14 cellular contexts compared by ENCODE assay signal in genomic region chr16:69918241-69918640, GRCh38. TPM values are rescaled to one million over a fixed set of nuclear protein-coding genes. Genes with fewer than 3 reads are reported as not detected.
DNase-seq lines count a peak whose midpoint lies in the region; ATAC-seq, FAIRE-seq and TF ChIP-seq lines count a peak whose summit lies in the region.
"Had no signal": no experiment of that assay in that cellular context is flagged by ENCODE, and none has a peak within 500 bp of the region (broad histone marks: within the 10 kb centered on the region; RNA-seq: fewer than 3 reads in every experiment).

No MANE protein-coding gene starts in this region.

- H3K27me3 ChIP-seq in esophagus muscularis mucosa (no peaks in the 10 kb centered on the region), pancreas (no peaks in the 10 kb centered on the region)

- WGBS in esophagus muscularis mucosa = 100% methylated on average over 1 of the region's 1 CpG
- 83 to 86% methylated on average over 1 of the region's 1 CpG for WGBS in pancreas, 2 donors

- peaks cover 0 to 12% (median 7%) of the 10 kb centered on the region in 4 donors for H3K4me1 ChIP-seq in esophagus muscularis mucosa
- no peaks in the 10 kb centered on the region for H3K4me1 ChIP-seq in pancreas

- TF ChIP-seq POLR2A in esophagus muscularis mucosa (IDR thresholded peaks at IDR 0.05; ENCODE audit: low read depth) = no peak

- H3K27ac Mint-ChIP-seq in T-helper 17 cell = peak overlapping the region; percentile 32
- no peak overlapping the region for H3K27ac Mint-ChIP-seq in activated naive CD4-positive, alpha-beta T cell treated with anti-CD3 and anti-CD28 coated beads for 36 hours
- H3K27ac Mint-ChIP-seq: activated T-helper 1 cell treated with anti-CD3 and anti-CD28 coated beads, Interleukin-12 subunit alpha, Interleukin-12 subunit beta, Interleukin-2, Interleukin-4 antibody, amounts not matched to agents 30 ng/mL and 10 ng/mL and 1 ng/mL, durations not matched to agents 14 hours and 24 hours and 36 hours; B cell had no signal

- CTCF ChIA-PET in activated naive CD4-positive, alpha-beta T cell treated with anti-CD3 and anti-CD28 coated beads for 36 hours (lab: Charles Lee) = interaction anchor here (1.6 to 1.8 kb wide), 2 partner anchors 10 to 12 kb away, joined by 5 to 6 read pairs; no protein-coding TSS in a partner anchor

- no peak for FAIRE-seq in pancreas (lab: Jason Lieb, UNC)

- H3K4me3 ChIP-seq in AG09309 (ENCODE audit: control insufficient read depth, low read depth, low read length) (peak overlapping the region; percentile 15), esophagus muscularis mucosa (peak overlapping the region in 2 of 4 donors; percentile 5 to 32), pancreas (no peak overlapping the region)

- intact Hi-C loops in esophagus muscularis mucosa (cut with DNase I) (no loop called here), pancreas (cut with DNase I) (no loop called here)
- intact Hi-C loops in activated naive CD4-positive, alpha-beta T cell treated with anti-CD3 and anti-CD28 coated beads for 36 hours (cut with micrococcal nuclease) = no loop called here

- H3K4me3 Mint-ChIP-seq in T-helper 17 cell = no peak overlapping the region
- no peak overlapping the region for H3K4me3 Mint-ChIP-seq in activated naive CD4-positive, alpha-beta T cell treated with anti-CD3 and anti-CD28 coated beads for 36 hours
- H3K4me3 Mint-ChIP-seq: activated T-helper 1 cell treated with anti-CD3 and anti-CD28 coated beads, Interleukin-12 subunit alpha, Interleukin-12 subunit beta, Interleukin-2, Interleukin-4 antibody, amounts not matched to agents 30 ng/mL and 10 ng/mL and 1 ng/mL, durations not matched to agents 14 hours and 24 hours and 36 hours; B cell had no signal

- DNase-seq in AG09309 (ENCODE audit: low read depth) = no peak
- no peak for DNase-seq in T-helper 17 cell
- DNase-seq in esophagus muscularis mucosa (ENCODE audit: extremely low spot score) = no peak
- DNase-seq in pancreas = no peak
- no peak for DNase-seq in T1000 (lab: John Stamatoyannopoulos, UW)
- DNase-seq in activated naive CD4-positive, alpha-beta T cell treated with anti-CD3 and anti-CD28 coated beads for 36 hours = no peak
- DNase-seq in RPMI8226 = no peak
- no peak for DNase-seq in effector CD8-positive, alpha-beta T cell (lab: John Stamatoyannopoulos, UW)
- DNase-seq: activated CD4-positive, CD25-positive, alpha-beta regulatory T cell; GF-D8; NCI-H2171; SHP77 had no signal

- H3K27ac ChIP-seq in esophagus muscularis mucosa (replicated peaks in 1 of 4) = peak overlapping the region; percentile 17 to 55 (median 42)
- peak overlapping the region; percentile 44 to 69 (median 56) for H3K27ac ChIP-seq in pancreas

- H3K36me3 Mint-ChIP-seq in T-helper 17 cell (ENCODE audit: low read depth) = peaks cover 10% of the 10 kb centered on the region
- H3K36me3 Mint-ChIP-seq in activated naive CD4-positive, alpha-beta T cell treated with anti-CD3 and anti-CD28 coated beads for 36 hours (ENCODE audit: low read depth) = peaks cover 8% of the 10 kb centered on the region

- TF ChIP-seq CTCF in AG09309 (IDR thresholded peaks at IDR 0.05; ENCODE audit: control insufficient read depth, insufficient read depth, low read depth, low read length, missing control alignments) = no peak
- TF ChIP-seq CTCF in esophagus muscularis mucosa (IDR thresholded peaks at IDR 0.05) = no peak
- TF ChIP-seq CTCF in pancreas (IDR thresholded peaks at IDR 0.05) = no peak

- H3K9me3 ChIP-seq in T-helper 17 cell (ENCODE audit: control insufficient read depth, low read length, poor library complexity, severe bottlenecking) (no peaks in the 10 kb centered on the region), esophagus muscularis mucosa (no peaks in the 10 kb centered on the region), pancreas (no peaks in the 10 kb centered on the region)

- ATAC-seq in T-helper 17 cell = no peak
- ATAC-seq in pancreas = no peak

- H3K36me3 ChIP-seq in esophagus muscularis mucosa (peaks cover 0 to 9% (median 0%) of the 10 kb centered on the region in 4 donors), pancreas (no peaks in the 10 kb centered on the region)

- no peaks in the 10 kb centered on the region for H3K9me3 Mint-ChIP-seq in activated naive CD4-positive, alpha-beta T cell treated with anti-CD3 and anti-CD28 coated beads for 36 hours
- H3K9me3 Mint-ChIP-seq: activated T-helper 1 cell treated with anti-CD3 and anti-CD28 coated beads, Interleukin-12 subunit alpha, Interleukin-12 subunit beta, Interleukin-2, Interleukin-4 antibody, amounts not matched to agents 30 ng/mL and 10 ng/mL and 1 ng/mL, durations not matched to agents 14 hours and 24 hours and 36 hours had no signal

- TF ChIP-seq EP300 in esophagus muscularis mucosa (IDR thresholded peaks at IDR 0.05) = no peak

- H3K4me1 Mint-ChIP-seq in T-helper 17 cell = peaks cover 3% of the 10 kb centered on the region
- H3K4me1 Mint-ChIP-seq in activated naive CD4-positive, alpha-beta T cell treated with anti-CD3 and anti-CD28 coated beads for 36 hours (ENCODE audit: low read depth) = no peaks in the 10 kb centered on the region
- H3K4me1 Mint-ChIP-seq: B cell had no signal

- no peaks in the 10 kb centered on the region for H3K27me3 Mint-ChIP-seq in T-helper 17 cell
- H3K27me3 Mint-ChIP-seq in activated naive CD4-positive, alpha-beta T cell treated with anti-CD3 and anti-CD28 coated beads for 36 hours (ENCODE audit: low read depth) = no peaks in the 10 kb centered on the region
- H3K27me3 Mint-ChIP-seq: B cell had no signal

RNA-seq across cellular contexts. Expression of gene CLEC18A, which starts 32.9 kb away (rescaled TPM):
- total RNA-seq in T-helper 17 cell = 1 to 10 TPM; 1.8 to 2.1 TPM
- total RNA-seq in esophagus muscularis mucosa = under 1 TPM in 3 of 4 donors, not detected in 1; 0.19 to 0.50 (median 0.46) TPM
- 1 to 10 TPM in 1 of 6 donors, under 1 TPM in 5; 0.28 to 1.6 (median 0.35) TPM for total RNA-seq in pancreas
- polyA plus RNA-seq in pancreas = 1 to 10 TPM; 2.2 to 5.5 TPM
- under 1 TPM; 0.17 to 0.19 TPM for total RNA-seq in activated naive CD4-positive, alpha-beta T cell treated with anti-CD3 and anti-CD28 coated beads for 36 hours
